In the genomic region with DNA sequence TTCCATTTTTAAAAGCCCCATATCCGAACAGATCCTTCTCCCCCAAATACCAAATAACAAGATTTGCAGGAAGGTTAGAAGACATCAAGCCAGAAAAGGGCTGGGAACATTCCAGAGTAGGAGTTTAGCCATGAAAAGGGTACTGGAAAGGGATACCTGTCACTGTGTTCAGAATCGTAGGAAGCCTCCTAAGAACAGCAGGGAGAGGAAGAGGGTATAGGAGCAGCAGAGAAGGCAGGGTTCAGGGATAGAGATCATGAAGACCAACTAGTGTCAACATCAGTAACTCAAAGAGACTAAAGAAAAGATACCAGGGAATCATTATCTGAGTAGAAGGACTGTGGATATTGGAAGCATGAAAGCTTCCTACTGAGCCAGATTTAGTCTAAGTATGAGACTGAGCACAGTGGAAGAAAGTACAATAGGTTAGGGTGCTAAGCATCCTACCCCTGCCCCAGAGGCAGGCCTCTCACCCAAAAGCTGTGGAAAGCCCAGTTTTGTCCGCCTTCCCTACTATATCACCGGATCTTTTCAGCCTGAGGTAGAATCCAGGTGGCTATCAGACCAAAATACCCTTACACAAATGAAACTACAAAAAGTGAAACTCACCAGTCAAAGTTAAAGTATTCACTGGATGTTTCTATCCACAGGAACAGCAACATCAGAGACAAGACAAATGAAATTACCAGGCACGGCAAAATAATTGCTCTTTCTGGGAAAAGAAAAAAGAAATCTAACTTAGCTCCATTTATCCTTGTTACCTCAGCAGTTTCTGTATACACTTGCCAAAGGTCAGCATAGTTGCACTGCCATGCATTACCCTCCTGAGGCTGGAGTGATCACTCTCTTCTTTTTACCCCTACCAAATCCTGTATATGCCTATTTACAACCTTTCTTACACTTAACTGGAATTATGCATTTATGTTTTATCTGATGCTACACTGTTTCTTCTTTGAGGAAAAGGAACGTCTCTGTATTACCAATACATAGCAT, we compare ENCODE assay signal across 1 cellular context.
TF ChIP-seq lines count a peak whose summit lies in the region.

No MANE protein-coding gene starts in this region.

TF ChIP-seq in H1, 55 proteins besides CTCF, POLR2A, EP300 and RAD21:
- TF ChIP-seq NRF1 (IDR thresholded peaks at IDR 0.05; ENCODE audit: low read depth, low read length) (no peak), SAP30 (IDR thresholded peaks at IDR 0.05; ENCODE audit: insufficient read depth, insufficient replicate concordance, low read length) (no peak), HDAC2 (IDR thresholded peaks at IDR 0.05; ENCODE audit: borderline replicate concordance in 1 of 2, low read depth in 2 of 2, low read length in 2 of 2) (no peak), ZNF274 (IDR thresholded peaks at IDR 0.05; ENCODE audit: borderline replicate concordance, extremely low read depth, low read length) (no peak), SP2 (IDR thresholded peaks at IDR 0.05; ENCODE audit: low read length) (no peak), BCL11A (IDR thresholded peaks at IDR 0.05; ENCODE audit: low read depth in 2 of 2, low read length in 2 of 2) (no peak), CEBPB (IDR thresholded peaks at IDR 0.05; ENCODE audit: low read depth, low read length) (no peak), TCF12 (IDR thresholded peaks at IDR 0.05; ENCODE audit: low read depth, low read length) (no peak), CBX5 (IDR thresholded peaks at IDR 0.05; ENCODE audit: low read depth, low read length) (no peak), KDM5A (IDR thresholded peaks at IDR 0.05; ENCODE audit: low read length) (no peak), SIX5 (IDR thresholded peaks at IDR 0.05; ENCODE audit: low read depth, low read length) (no peak), ATF2 (IDR thresholded peaks at IDR 0.05; ENCODE audit: low read length) (no peak), RFX5 (IDR thresholded peaks at IDR 0.05; ENCODE audit: borderline replicate concordance, low read depth, low read length) (no peak)
TF ChIP-seq in H1: peak in this region for 0.
